ENCODE assay signal across 1 cellular context in the genomic region with DNA sequence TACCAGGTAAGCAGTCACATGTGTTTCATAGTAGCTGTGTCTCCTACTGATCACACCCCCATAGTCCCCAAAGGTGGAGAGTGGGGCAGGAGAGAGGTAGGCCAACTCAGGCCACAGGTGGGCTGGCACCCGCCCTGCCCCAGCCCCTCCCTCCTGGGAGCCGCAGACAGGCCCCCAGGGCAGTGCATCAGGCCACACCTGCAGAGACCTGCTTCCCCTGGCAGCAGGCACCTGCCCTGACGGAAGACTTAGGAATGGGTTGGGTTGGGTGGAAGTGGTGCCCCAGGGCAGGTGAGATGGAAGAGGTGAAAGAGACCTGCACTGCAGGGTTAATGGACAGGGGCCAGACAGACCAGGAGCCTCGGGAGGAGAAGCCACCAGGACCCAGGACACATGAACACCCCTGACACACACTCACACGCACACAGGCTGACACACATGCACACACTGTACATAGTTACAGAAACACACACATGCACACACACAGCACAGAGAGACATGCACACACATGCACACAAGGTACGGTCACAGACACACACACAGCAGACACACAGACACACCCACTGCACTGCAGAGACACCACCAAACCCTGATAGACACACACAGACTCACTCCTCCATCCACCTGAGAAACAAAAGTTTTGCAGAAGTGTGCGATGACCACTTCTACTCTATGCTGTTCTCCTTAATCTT.
TF ChIP-seq lines count a peak whose summit lies in the region.

No MANE protein-coding gene starts in this region.

TF ChIP-seq in HEK293, 187 proteins besides CTCF, POLR2A, EP300 and RAD21 (continued from another document):
- TF ChIP-seq, protein P1, sequence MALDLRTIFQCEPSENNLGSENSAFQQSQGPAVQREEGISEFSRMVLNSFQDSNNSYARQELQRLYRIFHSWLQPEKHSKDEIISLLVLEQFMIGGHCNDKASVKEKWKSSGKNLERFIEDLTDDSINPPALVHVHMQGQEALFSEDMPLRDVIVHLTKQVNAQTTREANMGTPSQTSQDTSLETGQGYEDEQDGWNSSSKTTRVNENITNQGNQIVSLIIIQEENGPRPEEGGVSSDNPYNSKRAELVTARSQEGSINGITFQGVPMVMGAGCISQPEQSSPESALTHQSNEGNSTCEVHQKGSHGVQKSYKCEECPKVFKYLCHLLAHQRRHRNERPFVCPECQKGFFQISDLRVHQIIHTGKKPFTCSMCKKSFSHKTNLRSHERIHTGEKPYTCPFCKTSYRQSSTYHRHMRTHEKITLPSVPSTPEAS (tag by site-specific recombination; IDR thresholded peaks at IDR 0.05): peak; percentile 92
- TF ChIP-seq, protein P2, sequence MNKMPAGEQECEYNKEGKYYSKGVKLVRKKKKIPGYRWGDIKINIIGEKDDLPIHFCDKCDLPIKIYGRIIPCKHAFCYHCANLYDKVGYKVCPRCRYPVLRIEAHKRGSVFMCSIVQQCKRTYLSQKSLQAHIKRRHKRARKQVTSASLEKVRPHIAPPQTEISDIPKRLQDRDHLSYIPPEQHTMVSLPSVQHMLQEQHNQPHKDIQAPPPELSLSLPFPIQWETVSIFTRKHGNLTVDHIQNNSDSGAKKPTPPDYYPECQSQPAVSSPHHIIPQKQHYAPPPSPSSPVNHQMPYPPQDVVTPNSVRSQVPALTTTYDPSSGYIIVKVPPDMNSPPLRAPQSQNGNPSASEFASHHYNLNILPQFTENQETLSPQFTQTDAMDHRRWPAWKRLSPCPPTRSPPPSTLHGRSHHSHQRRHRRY (tag by site-specific recombination; IDR thresholded peaks at IDR 0.05): no peak
- TF ChIP-seq KLF9 (tag by site-specific recombination; IDR thresholded peaks at IDR 0.05; ENCODE audit: low read depth): peak; percentile 26; the same call in 1 of the 2 replicates
- no peak for TF ChIP-seq GLI2 (tag by site-specific recombination; IDR thresholded peaks at IDR 0.05; ENCODE audit: borderline replicate concordance, low read depth)
- no peak for TF ChIP-seq INSM2 (tag by site-specific recombination; IDR thresholded peaks at IDR 0.05)
